22 cellular contexts compared by ENCODE assay signal in the genomic region with DNA sequence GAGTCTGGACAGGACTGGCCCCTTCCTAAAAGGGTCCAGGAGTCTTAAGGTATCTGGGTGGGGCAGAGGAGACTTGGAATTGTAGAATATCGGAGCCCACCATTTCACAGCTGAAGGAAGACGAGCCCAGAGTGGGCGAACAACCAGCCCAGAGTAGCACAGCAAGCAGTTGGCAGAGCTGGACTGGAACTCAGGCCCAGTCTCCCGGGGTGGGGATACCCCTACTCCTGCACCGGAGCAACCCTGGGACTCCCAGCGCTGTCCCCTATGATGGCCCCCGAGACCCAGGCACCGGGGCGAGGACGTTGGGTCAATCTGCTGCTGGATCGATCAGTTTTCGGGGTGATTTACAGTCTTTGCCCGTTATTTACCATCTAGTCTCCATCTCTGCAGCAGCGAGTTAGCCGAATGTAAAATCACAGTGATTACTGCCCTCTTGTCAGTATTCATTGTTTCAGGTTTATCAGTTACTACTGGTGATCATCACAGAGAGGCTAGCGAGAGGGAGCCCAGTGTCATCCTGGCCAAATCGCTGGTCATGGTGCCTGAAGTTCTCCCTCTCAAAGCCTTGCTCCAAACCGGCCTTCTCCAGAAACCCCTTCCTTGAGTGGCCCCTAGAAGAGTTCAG.
DNase-seq lines count a peak whose midpoint lies in the region; ATAC-seq, FAIRE-seq and TF ChIP-seq lines count a peak whose summit lies in the region.
"Had no signal": no experiment of that assay in that cellular context is flagged by ENCODE, and none has a peak within 500 bp of the region (broad histone marks: within the 10 kb centered on the region; RNA-seq: fewer than 3 reads in every experiment).

No MANE protein-coding gene starts in this region.

- no peaks in the 10 kb centered on the region for H3K79me2 ChIP-seq in GM12878 (ENCODE audit: control insufficient read depth, insufficient read depth, low read length)

- RAD21 ChIA-PET in GM12878 (lab: Charles Lee; ENCODE audit: unreplicated experiment), result interaction anchor here (1.4 kb wide), 1 partner anchor 74 kb away, joined by 3 read pairs; no protein-coding TSS in a partner anchor

- H4K20me1 ChIP-seq in GM12878 (ENCODE audit: control insufficient read depth, insufficient read depth), result no peaks in the 10 kb centered on the region

- SMC1A ChIA-PET in GM12878 (lab: Charles Lee; ENCODE audit: uncharacterized antibody, unreplicated experiment), result interaction anchor here (1.0 to 1.2 kb wide), 2 partner anchors 9 to 16 kb away, joined by 3 read pairs; no protein-coding TSS in a partner anchor

- no peaks in the 10 kb centered on the region for H3K9me3 ChIP-seq in GM12878 (replicated peaks; ENCODE audit: control insufficient read depth, insufficient read depth, low read length)
- H3K9me3 ChIP-seq in tibial artery, result no peaks in the 10 kb centered on the region
- H3K9me3 ChIP-seq: A549, HAP-1 had no signal

- H3K4me3 Mint-ChIP-seq in mesothelial cell of epicardium, result peak overlapping the region; percentile 8
- H3K4me3 Mint-ChIP-seq: CD4-positive, alpha-beta memory T cell had no signal

- no peak overlapping the region for H3K27ac ChIP-seq in GM12878 (ENCODE audit: control insufficient read depth, insufficient read depth)
- peak overlapping the region; percentile 81 to 82 for H3K27ac ChIP-seq in tibial artery
- H3K27ac ChIP-seq: PC-9 had no signal

- peaks cover 4% of the 10 kb centered on the region for H3K9me3 Mint-ChIP-seq in mesothelial cell of epicardium
- H3K9me3 Mint-ChIP-seq: CD4-positive, alpha-beta memory T cell had no signal

- H3K36me3 ChIP-seq in GM12878 (ENCODE audit: control insufficient read depth in 2 of 2, insufficient read depth in 2 of 2, low read length in 1 of 2) (no peaks in the 10 kb centered on the region), tibial artery (no peaks in the 10 kb centered on the region)
- H3K36me3 ChIP-seq: HAP-1 had no signal

- H2AFZ ChIP-seq in GM12878 (ENCODE audit: control insufficient read depth, low read depth, low read length), result no peak overlapping the region
- H2AFZ ChIP-seq: PC-9 had no signal

- ATAC-seq in left cardiac atrium, result no peak
- ATAC-seq in Right ventricle myocardium superior (ENCODE audit: poor library complexity), result no peak
- peak; percentile 40; the same call in 1 of the 3 replicates for ATAC-seq in GM12878

- no peak overlapping the region for H3K4me2 ChIP-seq in GM12878 (ENCODE audit: control insufficient read depth, insufficient read depth)
- H3K4me2 ChIP-seq: A549, PC-9 had no signal

- TF ChIP-seq RAD21 in GM12878 (IDR thresholded peaks at IDR 0.05; ENCODE audit: insufficient read depth, low read depth, low read length), result no peak

- TF ChIP-seq EP300 in GM12878 (IDR thresholded peaks at IDR 0.05; ENCODE audit: borderline replicate concordance in 1 of 2, control insufficient read depth in 1 of 2, low read depth in 2 of 2, low read length in 2 of 2), result no peak

- peaks cover 65% of the 10 kb centered on the region for H3K4me1 Mint-ChIP-seq in mesothelial cell of epicardium

- H3K9ac ChIP-seq in GM12878 (ENCODE audit: control insufficient read depth, insufficient read depth, low read length), result no peak overlapping the region

- TF ChIP-seq CTCF in GM12878 (IDR thresholded peaks at IDR 0.05 in 2 of 3, conservative IDR thresholded peaks at IDR 0.05 in 1 of 3; ENCODE audit: control insufficient read depth in 2 of 3, extremely low read depth in 1 of 3, insufficient read depth in 1 of 3, low read depth in 3 of 3, low read length in 3 of 3), result no peak
- TF ChIP-seq CTCF in mesothelial cell of epicardium (IDR thresholded peaks at IDR 0.05; ENCODE audit: unreplicated experiment), result no peak
- TF ChIP-seq CTCF in tibial artery (IDR thresholded peaks at IDR 0.05), result no peak

- POLR2A ChIA-PET in GM12878 (lab: Charles Lee), result interaction anchor here (0.7 to 1.5 kb wide), 2 partner anchors 13 to 93 kb away, joined by 3 to 4 read pairs; no protein-coding TSS in a partner anchor

- H3K27me3 ChIP-seq in GM12878 (replicated peaks in 1 of 2; ENCODE audit: control insufficient read depth in 2 of 2, insufficient read depth in 2 of 2, low read length in 1 of 2) (no peaks in the 10 kb centered on the region), tibial artery (no peaks in the 10 kb centered on the region)

- CTCF ChIA-PET in GM12878 (lab: Yijun Ruan, JAX), result interaction anchor here (1.1 kb wide), 1 partner anchor 98 kb away, joined by 4 read pairs; no protein-coding TSS in a partner anchor

- BruUV-seq in GM12878 (replicated peaks; lab: Mats Ljungman, UMichigan), result no TSS peak

- in situ Hi-C loops in GM12878 (cut with MboI), result no loop called here

- peaks cover 4% of the 10 kb centered on the region for H3K36me3 Mint-ChIP-seq in mesothelial cell of epicardium
- H3K36me3 Mint-ChIP-seq: CD4-positive, alpha-beta memory T cell had no signal

- DNase-seq in left cardiac atrium (peak; percentile 12), Right ventricle myocardium superior (no peak), GM12878 (ENCODE audit: low read depth, low spot score) (no peak), mesothelial cell of epicardium (ENCODE audit: low spot score in 2 of 2, unreplicated experiment in 2 of 2) (no peak), tibial artery (peak in 1 of 2 donors; percentile 64), posterior vena cava (ENCODE audit: low spot score) (no peak)
- no peak for DNase-seq in central memory CD4-positive, alpha-beta T cell
- no peak for DNase-seq in stimulated activated CD4-positive, alpha-beta T cell treated with anti-CD3 and anti-CD28 coated beads, Interleukin-4, amount 100 ng/mL, for 4 hours
- DNase-seq: CD4-positive, alpha-beta memory T cell; DMS79; NCI-H1092 treated with DMSO at 0.1 percent for 48 hours; NCI-H1694 treated with DMSO at 0.1 percent for 48 hours; NCI-H345; NCI-H69; NK-92 treated with Interleukin-12 subunit alpha and Interleukin-12 subunit beta, amount 100 ng/mL, for 24 hours; PC-9; SHP77 treated with DMSO at 0.1 percent for 48 hours had no signal

- no peaks in the 10 kb centered on the region for H3K27me3 Mint-ChIP-seq in mesothelial cell of epicardium (ENCODE audit: low read depth)

- TF ChIP-seq POLR2A in GM12878 (IDR thresholded peaks at IDR 0.05; ENCODE audit: low read depth, low read length), result no peak

- no peak for FAIRE-seq in GM12878 (lab: Jason Lieb, UNC)
- FAIRE-seq: A549, G401.6, GM12892, GM19239 had no signal

- H3K27ac Mint-ChIP-seq in mesothelial cell of epicardium, result peak overlapping the region; percentile 91

- H3K4me3 ChIP-seq in GM12878 (no peak overlapping the region), tibial artery (no peak overlapping the region)
- H3K4me3 ChIP-seq: A549, HAP-1, PC-9 had no signal

- WGBS in GM12878 (ENCODE audit: insufficient coverage, insufficient replicate concordance, low lambda C conversion rate, missing lambda C conversion rate), result 68% methylated on average over 18 of the region's 18 CpGs

- H3K4me1 ChIP-seq in GM12878 (ENCODE audit: control insufficient read depth, insufficient read depth, low read length) (no peaks in the 10 kb centered on the region), tibial artery (peaks cover 0 to 50% (median 35%) of the 10 kb centered on the region in 4 donors)
- H3K4me1 ChIP-seq: HAP-1 had no signal

- intact Hi-C loops in left cardiac atrium (cut with DNase I) (no loop called here), Right ventricle myocardium superior (cut with DNase I) (no loop called here), GM12878 (cut with micrococcal nuclease; ENCODE audit: unreplicated experiment) (no loop called here), tibial artery (cut with DNase I; ENCODE audit: low total_unique reads) (no loop called here), posterior vena cava (cut with DNase I) (no loop called here)

TF ChIP-seq in GM12878, 131 proteins besides CTCF, POLR2A, EP300 and RAD21 (continues in another document):
- TF ChIP-seq BRCA1 (IDR thresholded peaks at IDR 0.05; ENCODE audit: low read depth, low read length) (no peak), SMAD5 (IDR thresholded peaks at IDR 0.05; ENCODE audit: low read depth) (no peak), ZNF274 (IDR thresholded peaks at IDR 0.05; ENCODE audit: insufficient read depth, insufficient read length) (no peak), JUND (IDR thresholded peaks at IDR 0.05; ENCODE audit: low read depth, low read length) (no peak), MYB (IDR thresholded peaks at IDR 0.05; ENCODE audit: borderline replicate concordance, low read depth, low read length) (no peak)
- TF ChIP-seq, protein P1, sequence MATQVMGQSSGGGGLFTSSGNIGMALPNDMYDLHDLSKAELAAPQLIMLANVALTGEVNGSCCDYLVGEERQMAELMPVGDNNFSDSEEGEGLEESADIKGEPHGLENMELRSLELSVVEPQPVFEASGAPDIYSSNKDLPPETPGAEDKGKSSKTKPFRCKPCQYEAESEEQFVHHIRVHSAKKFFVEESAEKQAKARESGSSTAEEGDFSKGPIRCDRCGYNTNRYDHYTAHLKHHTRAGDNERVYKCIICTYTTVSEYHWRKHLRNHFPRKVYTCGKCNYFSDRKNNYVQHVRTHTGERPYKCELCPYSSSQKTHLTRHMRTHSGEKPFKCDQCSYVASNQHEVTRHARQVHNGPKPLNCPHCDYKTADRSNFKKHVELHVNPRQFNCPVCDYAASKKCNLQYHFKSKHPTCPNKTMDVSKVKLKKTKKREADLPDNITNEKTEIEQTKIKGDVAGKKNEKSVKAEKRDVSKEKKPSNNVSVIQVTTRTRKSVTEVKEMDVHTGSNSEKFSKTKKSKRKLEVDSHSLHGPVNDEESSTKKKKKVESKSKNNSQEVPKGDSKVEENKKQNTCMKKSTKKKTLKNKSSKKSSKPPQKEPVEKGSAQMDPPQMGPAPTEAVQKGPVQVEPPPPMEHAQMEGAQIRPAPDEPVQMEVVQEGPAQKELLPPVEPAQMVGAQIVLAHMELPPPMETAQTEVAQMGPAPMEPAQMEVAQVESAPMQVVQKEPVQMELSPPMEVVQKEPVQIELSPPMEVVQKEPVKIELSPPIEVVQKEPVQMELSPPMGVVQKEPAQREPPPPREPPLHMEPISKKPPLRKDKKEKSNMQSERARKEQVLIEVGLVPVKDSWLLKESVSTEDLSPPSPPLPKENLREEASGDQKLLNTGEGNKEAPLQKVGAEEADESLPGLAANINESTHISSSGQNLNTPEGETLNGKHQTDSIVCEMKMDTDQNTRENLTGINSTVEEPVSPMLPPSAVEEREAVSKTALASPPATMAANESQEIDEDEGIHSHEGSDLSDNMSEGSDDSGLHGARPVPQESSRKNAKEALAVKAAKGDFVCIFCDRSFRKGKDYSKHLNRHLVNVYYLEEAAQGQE (IDR thresholded peaks at IDR 0.05; ENCODE audit: low read depth, low read length), result no peak
